Comparison of ENCODE assay signal across 8 cellular contexts in the genomic region with DNA sequence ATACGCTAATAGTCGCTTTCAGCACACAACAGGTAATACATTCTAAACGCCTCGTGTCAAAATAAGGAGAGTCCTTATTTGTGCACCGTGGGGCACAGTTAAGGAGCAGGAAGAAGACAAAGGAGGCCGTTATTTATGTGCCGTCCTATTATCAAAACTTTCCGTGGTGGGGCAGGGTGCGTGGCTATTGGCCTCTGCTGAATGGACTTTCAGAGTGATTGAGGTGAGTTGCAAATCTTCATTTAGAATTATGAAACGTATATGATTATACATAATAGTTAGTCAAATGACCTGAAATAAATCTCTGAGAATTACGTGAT. TPM values are rescaled to one million over a fixed set of nuclear protein-coding genes. Genes with fewer than 3 reads are reported as not detected.
DNase-seq lines count a peak whose midpoint lies in the region; ATAC-seq and TF ChIP-seq lines count a peak whose summit lies in the region.

No MANE protein-coding gene starts in this region.

- H3K4me3 Mint-ChIP-seq in central memory CD8-positive, alpha-beta T cell, result peak overlapping the region; percentile 92
- peak overlapping the region; percentile 90 for H3K4me3 Mint-ChIP-seq in type B pancreatic cell

- peak overlapping the region; percentile 46 for H3K4ac ChIP-seq in mesendoderm (ENCODE audit: low read depth, low read length)

- peaks cover 5% of the 10 kb centered on the region for H3K79me2 ChIP-seq in mesendoderm (ENCODE audit: control insufficient read depth, insufficient read depth, low read length)

- CTCF ChIA-PET in AG04450 (lab: Charles Lee), result no interaction called here

- H4K8ac ChIP-seq in mesendoderm (ENCODE audit: low read depth, low read length), result no peak overlapping the region

- no peaks in the 10 kb centered on the region for H3K4me1 ChIP-seq in mesendoderm (ENCODE audit: control insufficient read depth, low read depth, low read length)

- peak overlapping the region; percentile 91 for H3K9ac ChIP-seq in mesendoderm (ENCODE audit: low read length)

- peaks cover 21% of the 10 kb centered on the region for H3K36me3 Mint-ChIP-seq in central memory CD8-positive, alpha-beta T cell (ENCODE audit: insufficient read depth)
- peaks cover 14% of the 10 kb centered on the region for H3K36me3 Mint-ChIP-seq in type B pancreatic cell

- peak overlapping the region; percentile 95 for H3K56ac ChIP-seq in mesendoderm (ENCODE audit: low read length)

- H3K4me3 ChIP-seq in AG04450 (ENCODE audit: low read depth, low read length), result peak overlapping the region; percentile 86
- H3K4me3 ChIP-seq in mesendoderm (ENCODE audit: low read length), result peak overlapping the region; percentile 92

- H2BK120ac ChIP-seq in mesendoderm (ENCODE audit: low read depth, low read length), result no peak overlapping the region

- ATAC-seq in GM19438 (IDR thresholded peaks at IDR 0.05; ENCODE audit: low read depth, unreplicated experiment) (peak; percentile 12), GM18520 (IDR thresholded peaks at IDR 0.05; ENCODE audit: unreplicated experiment) (no peak)
- peak; percentile 19 for ATAC-seq in central memory CD8-positive, alpha-beta T cell (replicated peaks; ENCODE audit: extremely low read depth, poor library complexity, severe bottlenecking)

- peaks cover 3% of the 10 kb centered on the region; the same call in 1 of the 2 replicates for H3K9me3 ChIP-seq in AG04450 (ENCODE audit: control insufficient read depth, insufficient read depth, low read length)

- no peak for TF ChIP-seq CTCF in AG04450 (IDR thresholded peaks at IDR 0.05; ENCODE audit: low read depth, low read length)
- no peak for TF ChIP-seq CTCF in type B pancreatic cell (conservative IDR thresholded peaks at IDR 0.05)

- no peak overlapping the region for H2BK5ac ChIP-seq in mesendoderm (ENCODE audit: low read length)

- peak overlapping the region; percentile 91 for H3K27ac Mint-ChIP-seq in central memory CD8-positive, alpha-beta T cell (ENCODE audit: low read depth)
- peak overlapping the region; percentile 95 for H3K27ac Mint-ChIP-seq in type B pancreatic cell

- no peaks in the 10 kb centered on the region for H3K36me3 ChIP-seq in mesendoderm (ENCODE audit: control insufficient read depth, insufficient read depth, low read length)

- H2AK5ac ChIP-seq in mesendoderm (ENCODE audit: low read length), result no peak overlapping the region

- peaks cover 3% of the 10 kb centered on the region for H3K79me1 ChIP-seq in mesendoderm (ENCODE audit: low read length)

- peak overlapping the region; percentile 84 for H4K5ac ChIP-seq in mesendoderm (ENCODE audit: low read length)

- peak overlapping the region; percentile 35 for H3K18ac ChIP-seq in mesendoderm (ENCODE audit: low read length)

- H3K27ac ChIP-seq in AG04450 (ENCODE audit: low read depth, low read length), result peak overlapping the region; percentile 89
- peak overlapping the region; percentile 87 for H3K27ac ChIP-seq in mesendoderm (ENCODE audit: low read depth, low read length)

- H2BK15ac ChIP-seq in mesendoderm (replicated peaks; ENCODE audit: low read depth), result no peak overlapping the region

- H3K27me3 Mint-ChIP-seq in central memory CD8-positive, alpha-beta T cell, result no peaks in the 10 kb centered on the region
- no peaks in the 10 kb centered on the region for H3K27me3 Mint-ChIP-seq in type B pancreatic cell

- POLR2A ChIA-PET in AG04450 (lab: Yijun Ruan, JAX), result interaction anchor here (0.6 kb wide), 1 partner anchor 13 kb away, joined by 3 read pairs; no protein-coding TSS in a partner anchor

- H3K4me1 Mint-ChIP-seq in central memory CD8-positive, alpha-beta T cell, result peaks cover 33% of the 10 kb centered on the region
- peaks cover 23% of the 10 kb centered on the region for H3K4me1 Mint-ChIP-seq in type B pancreatic cell (ENCODE audit: unreplicated experiment)

- DNase-seq in AG04450 (ENCODE audit: low read depth, low spot score) (no peak), RKO (ENCODE audit: low spot score) (peak; percentile 52), mesendoderm (peak; percentile 27), type B pancreatic cell (ENCODE audit: extremely low spot score, unreplicated experiment) (no peak), DMS114 treated with DMSO at 0.1 percent for 48 hours (lab: John Stamatoyannopoulos, UW; ENCODE audit: unreplicated experiment) (no peak)
- DNase-seq in central memory CD8-positive, alpha-beta T cell (ENCODE audit: low spot score in 2 of 2), result no peak

- peak overlapping the region; percentile 91 for H3K23ac ChIP-seq in mesendoderm (ENCODE audit: low read length)

- H3K4me2 ChIP-seq in mesendoderm (ENCODE audit: low read length), result peak overlapping the region; percentile 71

- H3K9me3 Mint-ChIP-seq in central memory CD8-positive, alpha-beta T cell, result no peaks in the 10 kb centered on the region
- no peaks in the 10 kb centered on the region for H3K9me3 Mint-ChIP-seq in type B pancreatic cell

- H3K27me3 ChIP-seq in AG04450 (ENCODE audit: control insufficient read depth, insufficient read depth, low read length), result no peaks in the 10 kb centered on the region
- no peaks in the 10 kb centered on the region for H3K27me3 ChIP-seq in mesendoderm (ENCODE audit: insufficient read depth, low read length, poor library complexity)

- WGBS in mesendoderm (ENCODE audit: extremely low coverage, insufficient coverage, low lambda C conversion rate), result no CpG with 5 or more reads among the region's 11 CpGs

RNA-seq across cellular contexts. Expression of a gene that starts 0.8 kb away (rescaled TPM):
- 73.0 and 92.3 TPM in 2 replicates for polyA plus RNA-seq in AG04450 (2011; rRNA removed)
- 70.9 and 73.5 TPM in 2 replicates for polyA minus RNA-seq in AG04450 (2011; rRNA and poly(A)+ RNA removed)
- 16.7 TPM for polyA plus RNA-seq in mesendoderm (2013, experiment 1 of 2)
- 20.0 TPM for polyA plus RNA-seq in mesendoderm (2013, experiment 2 of 2)
- 43.7 and 62.9 TPM in 2 replicates for total RNA-seq in type B pancreatic cell (ENCODE audit: low replicate concordance)

RNA-seq across cellular contexts. Expression of a gene that starts 27.6 kb away (rescaled TPM):
- 102 and 109 TPM in 2 replicates for polyA plus RNA-seq in AG04450 (2011; rRNA removed)
- polyA minus RNA-seq in AG04450 (2011; rRNA and poly(A)+ RNA removed), result 74.1 and 79.6 TPM in 2 replicates
- 32.1 TPM for polyA plus RNA-seq in mesendoderm (2013, experiment 1 of 2)
- polyA plus RNA-seq in mesendoderm (2013, experiment 2 of 2), result 31.1 TPM
- 37.1 and 41.3 TPM in 2 replicates for total RNA-seq in type B pancreatic cell (ENCODE audit: low replicate concordance)

RNA-seq across cellular contexts. Expression of a gene that starts 58.3 kb away (rescaled TPM):
- 4.5 and 4.8 TPM in 2 replicates for polyA plus RNA-seq in AG04450 (2011; rRNA removed)
- 1.9 and 2.2 TPM in 2 replicates for polyA minus RNA-seq in AG04450 (2011; rRNA and poly(A)+ RNA removed)
- 10.3 TPM for polyA plus RNA-seq in mesendoderm (2013, experiment 1 of 2)
- polyA plus RNA-seq in mesendoderm (2013, experiment 2 of 2), result 9.8 TPM
- total RNA-seq in type B pancreatic cell (ENCODE audit: low replicate concordance), result 10.4 and 10.5 TPM in 2 replicates

Comparison
In these comparisons a context has a peak if more than half of its experiments do, and no peak if none do; other contexts are left out.
1. DNase-seq: peak in RKO (single experiment) and mesendoderm (single experiment); none in AG04450 (single experiment), central memory CD8-positive, alpha-beta T cell (0 of 2), type B pancreatic cell (single experiment) and DMS114 treated with DMSO at 0.1 percent for 48 hours (single experiment).